Comparison of ENCODE assay signal across 31 cellular contexts in genomic region chr22:35053060-35053835, GRCh38. TPM values are rescaled to one million over a fixed set of nuclear protein-coding genes. Genes with fewer than 3 reads are reported as not detected.
"Had no signal": no experiment of that assay in that cellular context is flagged by ENCODE, and none has a peak within 500 bp of the region (broad histone marks: within the 10 kb centered on the region; RNA-seq: fewer than 3 reads in every experiment).

No MANE protein-coding gene starts in this region.

- H3K9me3 Mint-ChIP-seq: activated naive CD4-positive, alpha-beta T cell treated with anti-CD3 and anti-CD28 coated beads, Interleukin-2, amount 50 U/mL, for 24 hours; activated naive CD8-positive, alpha-beta T cell treated with anti-CD3 and anti-CD28 coated beads, Interleukin-2, amount 50 U/mL, for 24 hours; activated T-helper 2 cell treated with anti-CD3 and anti-CD28 coated beads, Interferon-gamma antibody, Interleukin-2, Interleukin-4, amounts not matched to agents 10 μg/mL and 5 μg/mL and 100 μg/mL, durations not matched to agents 14 hours and 24 hours and 36 hours; central memory CD8-positive, alpha-beta T cell; dendritic cell treated with granulocyte-macrophage colony-stimulating factor and Interleukin-4, amounts not matched to agents 40 ng/mL and 50 ng/mL, for 4 days had no signal

- FAIRE-seq: keratinocyte, pancreas, small intestine, TTC549 had no signal

- DNase-seq: activated CD4-positive, alpha-beta T cell treated with anti-CD3 and anti-CD28 coated beads, Interleukin-2, amount 10 ng/mL, durations not matched to agents 24 days and 14 days; activated CD4-positive, CD25-positive, alpha-beta regulatory T cell treated with anti-CD3 and anti-CD28 coated beads, Interleukin-2, amount 50 U/mL, for 72 hours; activated naive CD8-positive, alpha-beta T cell treated with anti-CD3 and anti-CD28 coated beads, Interleukin-2, amount 50 U/mL, for 24 hours; activated T-cell treated with anti-CD3 and anti-CD28 coated beads for 4 hours; amygdala; endodermal cell; foreskin fibroblast; head of caudate nucleus; hippocampal formation; left cardiac atrium; midbrain; naive thymus-derived CD4-positive, alpha-beta T cell; nucleus accumbens; pancreas; psoas muscle; sigmoid colon; small intestine; stimulated activated CD4-positive, alpha-beta T cell treated with anti-CD3 and anti-CD28 coated beads, Interleukin-4, amount 100 ng/mL, for 24 hours; stimulated activated naive B cell treated with anti-CD40 and anti-IgM and Interleukin-4, amounts not matched to agents 10 μg/mL and 1 μg/mL and 100 μg/mL, for 72 hours; T-helper 9 cell had no signal

- H3K4me3 Mint-ChIP-seq: activated CD4-positive, alpha-beta T cell treated with anti-CD3 and anti-CD28 coated beads, Interleukin-2, amount 10 ng/mL, durations not matched to agents 24 days and 14 days; activated naive CD4-positive, alpha-beta T cell treated with anti-CD3 and anti-CD28 coated beads, Interleukin-2, amount 50 U/mL, for 24 hours; activated naive CD8-positive, alpha-beta T cell treated with anti-CD3 and anti-CD28 coated beads, Interleukin-2, amount 50 U/mL, for 24 hours; central memory CD8-positive, alpha-beta T cell; dendritic cell treated with granulocyte-macrophage colony-stimulating factor and Interleukin-4, amounts not matched to agents 40 ng/mL and 50 ng/mL, for 4 days; endodermal cell; naive thymus-derived CD4-positive, alpha-beta T cell; stimulated activated naive B cell treated with anti-CD40 and anti-IgM and Interleukin-4, amounts not matched to agents 10 μg/mL and 1 μg/mL and 100 μg/mL, for 72 hours; T-helper 1 cell treated with Interleukin-12 subunit alpha and Interleukin-12 subunit beta and Interleukin-4 antibody, amounts not matched to agents 30 μg/mL and 1 μg/mL, for 36 hours had no signal

- H3K4me1 Mint-ChIP-seq: activated CD4-positive, alpha-beta T cell treated with anti-CD3 and anti-CD28 coated beads, Interleukin-2, amount 10 ng/mL, durations not matched to agents 24 days and 14 days; activated naive CD4-positive, alpha-beta T cell treated with anti-CD3 and anti-CD28 coated beads, Interleukin-2, amount 50 U/mL, for 24 hours; activated naive CD8-positive, alpha-beta T cell treated with anti-CD3 and anti-CD28 coated beads, Interleukin-2, amount 50 U/mL, for 24 hours; central memory CD8-positive, alpha-beta T cell; naive thymus-derived CD4-positive, alpha-beta T cell; stimulated activated naive B cell treated with anti-CD40 and anti-IgM and Interleukin-4, amounts not matched to agents 10 μg/mL and 1 μg/mL and 100 μg/mL, for 72 hours had no signal

- H3K27ac Mint-ChIP-seq: activated naive CD4-positive, alpha-beta T cell treated with anti-CD3 and anti-CD28 coated beads, Interleukin-2, amount 50 U/mL, for 24 hours; activated naive CD8-positive, alpha-beta T cell treated with anti-CD3 and anti-CD28 coated beads, Interleukin-2, amount 50 U/mL, for 24 hours; activated T-helper 2 cell treated with anti-CD3 and anti-CD28 coated beads, Interferon-gamma antibody, Interleukin-2, Interleukin-4, amounts not matched to agents 10 μg/mL and 5 μg/mL and 100 μg/mL, durations not matched to agents 14 hours and 24 hours and 36 hours; dendritic cell treated with granulocyte-macrophage colony-stimulating factor and Interleukin-4, amounts not matched to agents 40 ng/mL and 50 ng/mL, for 4 days; endodermal cell; stimulated activated naive B cell treated with anti-CD40 and anti-IgM and Interleukin-4, amounts not matched to agents 10 μg/mL and 1 μg/mL and 100 μg/mL, for 72 hours had no signal

- H3K27me3 Mint-ChIP-seq: activated CD4-positive, alpha-beta T cell treated with anti-CD3 and anti-CD28 coated beads, Interleukin-2, amount 10 ng/mL, durations not matched to agents 24 days and 14 days had no signal

- H3K36me3 Mint-ChIP-seq: activated naive CD4-positive, alpha-beta T cell treated with anti-CD3 and anti-CD28 coated beads, Interleukin-2, amount 50 U/mL, for 24 hours; naive thymus-derived CD4-positive, alpha-beta T cell; stimulated activated naive B cell treated with anti-CD40 and anti-IgM and Interleukin-4, amounts not matched to agents 10 μg/mL and 1 μg/mL and 100 μg/mL, for 72 hours had no signal

- ATAC-seq: esophagus mucosa; left cardiac atrium; naive thymus-derived CD4-positive, alpha-beta T cell; pancreas; psoas muscle had no signal

RNA-seq across cellular contexts. Expression of gene ISX, which starts 12.7 kb away (rescaled TPM):
- total RNA-seq: activated CD4-positive, alpha-beta T cell treated with anti-CD3 and anti-CD28 coated beads, Interleukin-2, amount 10 ng/mL, durations not matched to agents 24 days and 14 days; activated T-helper 2 cell treated with anti-CD3 and anti-CD28 coated beads, Interferon-gamma antibody, Interleukin-2, Interleukin-4, amounts not matched to agents 10 μg/mL and 5 μg/mL and 100 μg/mL, durations not matched to agents 14 hours and 24 hours and 36 hours; esophagus mucosa; left cardiac atrium; naive thymus-derived CD4-positive, alpha-beta T cell; psoas muscle; temporal lobe; tibial nerve; urinary bladder had no signal
